11 cellular contexts compared by ENCODE assay signal in the genomic region with DNA sequence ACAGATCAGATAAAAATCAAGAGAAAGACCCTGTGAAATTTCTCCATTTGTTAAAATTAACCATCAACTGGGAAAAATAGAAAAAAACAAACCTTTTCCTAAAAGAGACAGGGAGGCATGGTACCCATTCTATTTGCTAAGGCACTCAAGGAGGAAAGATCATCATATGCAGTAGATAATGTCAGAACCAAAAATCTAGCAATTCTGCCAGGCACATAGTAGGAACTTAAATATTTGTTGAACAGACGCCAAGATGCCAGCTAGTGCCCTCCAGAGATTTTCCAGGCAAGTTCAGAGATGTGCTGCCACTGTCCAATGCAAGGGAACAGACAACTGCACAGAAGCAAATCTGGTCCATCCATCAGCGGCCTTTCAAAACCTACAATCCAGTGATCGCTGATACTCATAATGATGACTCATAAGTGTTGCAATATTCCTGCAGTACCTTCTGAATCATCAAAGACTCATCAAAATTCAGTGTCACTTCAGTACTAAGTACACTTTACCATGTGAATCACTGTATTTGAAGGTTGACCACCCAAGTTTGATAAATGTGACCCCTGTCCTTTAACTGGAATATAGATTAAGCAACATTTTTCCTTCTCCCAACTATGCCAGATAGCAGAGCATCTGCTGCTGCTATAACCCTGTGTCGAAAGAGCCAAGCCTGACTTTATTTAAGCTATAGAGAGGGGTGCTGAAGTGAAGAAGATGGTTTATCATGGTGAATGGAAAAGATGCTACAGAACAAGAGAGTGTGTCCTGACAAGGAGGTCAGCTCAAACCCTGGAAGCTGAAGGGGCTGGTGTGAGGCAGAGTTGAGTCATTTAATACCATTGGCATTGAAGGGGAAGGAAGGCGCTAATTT.
DNase-seq lines count a peak whose midpoint lies in the region; ATAC-seq and TF ChIP-seq lines count a peak whose summit lies in the region.
"Had no signal": no experiment of that assay in that cellular context is flagged by ENCODE, and none has a peak within 500 bp of the region (broad histone marks: within the 10 kb centered on the region; RNA-seq: fewer than 3 reads in every experiment).

No MANE protein-coding gene starts in this region.

- no peak overlapping the region for H3K27ac Mint-ChIP-seq in WTC11
- H3K27ac Mint-ChIP-seq: activated naive CD8-positive, alpha-beta T cell had no signal

- H3K4me3 ChIP-seq in AG09309 (ENCODE audit: control insufficient read depth, low read depth, low read length) (no peak overlapping the region), kidney epithelial cell (ENCODE audit: low read depth, low read length) (no peak overlapping the region)
- H3K4me3 ChIP-seq: right atrium auricular region had no signal

- H3K27me3 Mint-ChIP-seq in WTC11 (ENCODE audit: low read depth), result peaks cover 9% of the 10 kb centered on the region; the same call in 1 of the 2 replicates
- H3K27me3 Mint-ChIP-seq: activated naive CD8-positive, alpha-beta T cell had no signal

- CTCF ChIA-PET in WTC11 (lab: Charles Lee) (interaction anchor here (0.5 to 1.5 kb wide), 2 partner anchors 110 to 657 kb away, joined by 3 read pairs; no protein-coding TSS in a partner anchor), GM10248 (lab: Yijun Ruan, JAX) (no interaction called here)

- peaks cover 19% of the 10 kb centered on the region for H3K9me3 Mint-ChIP-seq in WTC11

- peaks cover 2% of the 10 kb centered on the region for H3K4me1 Mint-ChIP-seq in WTC11

- no peak overlapping the region for H3K4me3 Mint-ChIP-seq in WTC11
- H3K4me3 Mint-ChIP-seq: activated naive CD8-positive, alpha-beta T cell had no signal

- DNase-seq in AG09309 (ENCODE audit: low read depth), result peak; percentile 67
- peak; percentile 83 for DNase-seq in HPDE6-E6E7 (ENCODE audit: extremely low spot score)
- DNase-seq in WTC11 (ENCODE audit: low spot score), result no peak
- peak; percentile 71 for DNase-seq in kidney epithelial cell (ENCODE audit: low read depth)
- DNase-seq in SHP77 treated with DMSO at 0.1 percent for 48 hours (lab: John Stamatoyannopoulos, UW), result no peak
- DNase-seq in medulla oblongata (ENCODE audit: extremely low spot score), result no peak
- no peak for DNase-seq in GM10248 (ENCODE audit: extremely low spot score)
- DNase-seq: GOT3 had no signal

- POLR2A ChIA-PET in WTC11 (lab: Charles Lee), result no interaction called here
- POLR2A ChIA-PET in GM10248 (lab: Yijun Ruan, JAX), result interaction anchor here (1.0 kb wide), 1 partner anchor 8 kb away, joined by 3 read pairs; no protein-coding TSS in a partner anchor

- ATAC-seq in WTC11 (no peak), GM18909 (IDR thresholded peaks at IDR 0.05; ENCODE audit: poor library complexity, unreplicated experiment) (no peak)

- no peaks in the 10 kb centered on the region for H3K36me3 ChIP-seq in kidney epithelial cell (ENCODE audit: control insufficient read depth, insufficient read depth, low read length)

- no peak for TF ChIP-seq CTCF in AG09309 (IDR thresholded peaks at IDR 0.05; ENCODE audit: control insufficient read depth, insufficient read depth, low read depth, low read length, missing control alignments)
- TF ChIP-seq CTCF in WTC11 (IDR thresholded peaks at IDR 0.05), result no peak
- TF ChIP-seq CTCF in kidney epithelial cell (IDR thresholded peaks at IDR 0.05; ENCODE audit: insufficient read depth, low read length, poor library complexity, severe bottlenecking), result no peak
- no peak for TF ChIP-seq CTCF in GM10248 (IDR thresholded peaks at IDR 0.05; ENCODE audit: control extremely low read depth, extremely low read depth, low read depth, missing control alignments)

- no peaks in the 10 kb centered on the region for H3K27me3 ChIP-seq in kidney epithelial cell (ENCODE audit: control insufficient read depth, insufficient read depth, low read length)
- H3K27me3 ChIP-seq: right atrium auricular region had no signal

- peaks cover 14% of the 10 kb centered on the region for H3K36me3 Mint-ChIP-seq in WTC11

TF ChIP-seq in WTC11, 78 proteins besides CTCF, POLR2A, EP300 and RAD21:
- TF ChIP-seq FOXJ3 (CRISPR knock-in tag; IDR thresholded peaks at IDR 0.05; ENCODE audit: borderline replicate concordance), result no peak
- TF ChIP-seq GABPB1 (CRISPR knock-in tag; IDR thresholded peaks at IDR 0.05), result peak; percentile 63
TF ChIP-seq in WTC11: peak in this region for 1.

Comparison
In these comparisons a context has a peak if more than half of its experiments do, and no peak if none do; other contexts are left out.
1. DNase-seq: peak in AG09309 (single experiment), HPDE6-E6E7 (single experiment) and kidney epithelial cell (single experiment); none in WTC11 (single experiment), SHP77 treated with DMSO at 0.1 percent for 48 hours (single experiment), medulla oblongata (single experiment) and GM10248 (single experiment).